13 cellular contexts compared by ENCODE assay signal in the genomic region with DNA sequence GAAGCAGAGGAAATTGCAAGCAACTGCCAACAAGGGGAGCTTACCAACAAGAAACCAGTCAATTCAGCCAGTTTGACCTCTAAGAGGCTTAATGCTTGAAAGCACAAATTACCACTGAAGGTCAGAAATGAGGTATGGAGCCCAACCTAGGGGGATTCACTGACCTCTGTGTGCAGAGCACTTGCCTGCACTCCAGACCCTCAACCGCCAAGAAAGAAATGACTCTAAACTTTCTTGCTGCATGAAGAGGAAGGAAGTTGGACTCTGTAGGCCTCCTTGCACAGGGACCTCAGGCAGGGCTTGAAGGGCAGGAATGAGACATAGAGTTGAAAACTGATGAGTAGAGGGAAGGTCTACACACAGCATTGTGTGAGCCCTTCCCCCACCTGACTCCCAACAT. TPM values are rescaled to one million over a fixed set of nuclear protein-coding genes. Genes with fewer than 3 reads are reported as not detected.
DNase-seq lines count a peak whose midpoint lies in the region; ATAC-seq and TF ChIP-seq lines count a peak whose summit lies in the region.
"Had no signal": no experiment of that assay in that cellular context is flagged by ENCODE, and none has a peak within 500 bp of the region (broad histone marks: within the 10 kb centered on the region; RNA-seq: fewer than 3 reads in every experiment).

No MANE protein-coding gene starts in this region.

- H3K9me3 Mint-ChIP-seq in chondrocyte (ENCODE audit: low read depth) = no peaks in the 10 kb centered on the region
- H3K9me3 Mint-ChIP-seq in naive thymus-derived CD8-positive, alpha-beta T cell = no peaks in the 10 kb centered on the region
- H3K9me3 Mint-ChIP-seq: HFFc6 had no signal

- H3K36me3 Mint-ChIP-seq in chondrocyte (ENCODE audit: low read depth) = no peaks in the 10 kb centered on the region
- peaks cover 0 to 2% (median 0%) of the 10 kb centered on the region in 3 donors for H3K36me3 Mint-ChIP-seq in naive thymus-derived CD8-positive, alpha-beta T cell

- no peak for TF ChIP-seq CTCF in chondrocyte (IDR thresholded peaks at IDR 0.05)

- intact Hi-C loops in cardiac septum (cut with DNase I) = no loop called here

- peak; percentile 73 for ATAC-seq in GM18505 (IDR thresholded peaks at IDR 0.05; ENCODE audit: unreplicated experiment)
- peak; percentile 81 for ATAC-seq in GM21390 (IDR thresholded peaks at IDR 0.05; ENCODE audit: unreplicated experiment)
- ATAC-seq in HG03354 (IDR thresholded peaks at IDR 0.05; ENCODE audit: poor library complexity, severe bottlenecking, unreplicated experiment) = peak; percentile 86
- no peak for ATAC-seq in naive thymus-derived CD8-positive, alpha-beta T cell
- ATAC-seq in HG02970 (IDR thresholded peaks at IDR 0.05; ENCODE audit: low FRiP score, unreplicated experiment) = no peak

- DNase-seq in chondrocyte (ENCODE audit: low spot score) (peak; percentile 15), NCI-H2227 (lab: John Stamatoyannopoulos, UW; ENCODE audit: unreplicated experiment) (no peak), cardiac septum (ENCODE audit: low spot score) (no peak)
- DNase-seq in naive thymus-derived CD8-positive, alpha-beta T cell = no peak
- DNase-seq: DMS153, HFFc6 had no signal

- POLR2A ChIA-PET in naive thymus-derived CD8-positive, alpha-beta T cell (lab: Charles Lee) = no interaction called here

- TF ChIP-seq POLR2A in GM18505 (IDR thresholded peaks at IDR 0.05; ENCODE audit: borderline replicate concordance, extremely low read depth, insufficient read depth, insufficient read length) = no peak

- no peak overlapping the region for H3K27ac Mint-ChIP-seq in chondrocyte (ENCODE audit: unreplicated experiment)
- peak overlapping the region in 4 of 10 donors; percentile 17 to 52 (median 24) for H3K27ac Mint-ChIP-seq in naive thymus-derived CD8-positive, alpha-beta T cell
- H3K27ac Mint-ChIP-seq: HFFc6 had no signal

- H3K4me3 Mint-ChIP-seq in chondrocyte (ENCODE audit: unreplicated experiment) = no peak overlapping the region
- no peak overlapping the region for H3K4me3 Mint-ChIP-seq in naive thymus-derived CD8-positive, alpha-beta T cell
- H3K4me3 Mint-ChIP-seq: HFFc6 had no signal

- H3K4me1 Mint-ChIP-seq in chondrocyte (ENCODE audit: low read depth) = no peaks in the 10 kb centered on the region
- peaks cover 0 to 9% (median 7%) of the 10 kb centered on the region in 4 donors for H3K4me1 Mint-ChIP-seq in naive thymus-derived CD8-positive, alpha-beta T cell

- no peaks in the 10 kb centered on the region for H3K27me3 Mint-ChIP-seq in chondrocyte (ENCODE audit: low read depth)
- H3K27me3 Mint-ChIP-seq in naive thymus-derived CD8-positive, alpha-beta T cell = no peaks in the 10 kb centered on the region

RNA-seq across cellular contexts. Expression of a gene that starts 10.0 kb away (rescaled TPM):
- total RNA-seq in chondrocyte (1.3 to 2.1 TPM (median 1.7 TPM) in 3 replicates), cardiac septum (0.70 TPM)
- total RNA-seq in naive thymus-derived CD8-positive, alpha-beta T cell = 10 to 100 TPM; 70.4 to 79.0 TPM
- 10 to 100 TPM; 46.2 to 75.6 (median 53.2) TPM for polyA plus RNA-seq in naive thymus-derived CD8-positive, alpha-beta T cell

RNA-seq across cellular contexts. Expression of a gene that starts 10.2 kb away (rescaled TPM):
- total RNA-seq in chondrocyte (5.2 to 7.2 TPM (median 5.8 TPM) in 3 replicates), cardiac septum (9.8 TPM)
- total RNA-seq in naive thymus-derived CD8-positive, alpha-beta T cell = 1 to 10 TPM; 1.0 to 2.1 TPM
- 1 to 10 TPM; 4.6 to 5.9 (median 5.5) TPM for polyA plus RNA-seq in naive thymus-derived CD8-positive, alpha-beta T cell

RNA-seq across cellular contexts. Expression of a gene that starts 46.4 kb away (rescaled TPM):
- total RNA-seq in chondrocyte = not detected in 3 replicates
- total RNA-seq in naive thymus-derived CD8-positive, alpha-beta T cell = not detected
- not detected for polyA plus RNA-seq in naive thymus-derived CD8-positive, alpha-beta T cell
- not detected for total RNA-seq in cardiac septum
- total RNA-seq: breast epithelium, HFFc6, lower leg skin, right atrium auricular region had no signal

RNA-seq across cellular contexts. Expression of a gene that starts 55.1 kb away (rescaled TPM):
- 5.4 to 6.7 TPM (median 6.2 TPM) in 3 replicates for total RNA-seq in chondrocyte
- total RNA-seq in naive thymus-derived CD8-positive, alpha-beta T cell = under 1 TPM; 0.41 to 0.91 TPM
- polyA plus RNA-seq in naive thymus-derived CD8-positive, alpha-beta T cell = under 1 TPM; 0.40 to 0.61 (median 0.40) TPM
- 1.3 TPM for total RNA-seq in cardiac septum

Comparison
In these comparisons a context has a peak if more than half of its experiments do, and no peak if none do; other contexts are left out.
1. ATAC-seq: peak in GM18505 (single experiment), GM21390 (single experiment) and HG03354 (single experiment); none in naive thymus-derived CD8-positive, alpha-beta T cell (0 of 2) and HG02970 (single experiment).
2. RNA of a gene that starts 10.0 kb away (total RNA-seq): 70.4 to 79.0 TPM in naive thymus-derived CD8-positive, alpha-beta T cell; 1.3 to 2.1 TPM in chondrocyte and 0.70 TPM in cardiac septum (single experiment); every median in the first group is over 10 times any median in the second.